Comparison of ENCODE assay signal across 24 cellular contexts in the genomic region with DNA sequence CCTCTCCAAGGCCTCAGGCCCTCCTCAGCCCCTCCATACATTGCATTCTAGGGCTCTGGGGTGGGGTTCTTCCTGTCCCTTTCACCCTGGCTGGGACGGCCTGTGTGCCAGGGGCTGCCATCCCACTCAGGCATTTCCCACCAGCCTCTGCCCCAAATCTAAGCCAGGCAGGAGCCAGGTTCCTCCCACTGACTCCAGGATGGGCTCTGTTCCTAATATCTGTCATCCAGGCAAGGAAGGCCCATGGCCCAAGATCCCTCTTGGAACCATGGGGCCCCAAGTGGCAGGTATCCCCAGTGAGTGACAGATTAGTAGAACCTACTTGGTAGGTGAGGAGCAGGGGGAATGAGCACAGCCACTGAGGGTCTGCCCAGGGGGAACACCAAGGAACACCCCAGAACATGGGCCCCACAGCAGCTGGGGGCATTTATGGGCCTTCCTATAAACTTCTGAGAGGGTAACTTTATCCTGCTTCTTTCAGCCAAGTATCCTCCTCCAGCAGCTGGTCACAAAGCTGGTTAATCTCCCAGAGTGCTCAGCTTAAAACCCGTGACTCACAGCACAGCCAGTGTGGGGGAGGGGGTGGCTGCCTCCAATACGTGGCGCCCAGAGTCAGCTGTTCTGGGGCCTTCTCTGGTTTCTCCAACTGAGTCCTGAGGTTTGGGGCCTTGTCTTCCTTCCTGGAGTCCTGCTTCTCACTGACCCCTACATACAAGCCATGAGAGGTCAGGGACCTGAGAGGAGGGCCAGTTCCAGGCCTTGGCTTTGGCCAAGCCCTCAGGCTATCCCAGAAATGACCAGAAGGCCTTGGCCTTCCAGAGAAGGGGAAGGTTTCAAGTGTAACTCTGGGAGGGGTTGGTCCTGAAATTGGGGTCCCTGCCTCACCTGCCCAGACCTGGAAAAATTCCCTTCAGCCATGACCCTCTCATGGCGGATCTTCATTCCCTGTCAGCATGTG. TPM values are rescaled to one million over a fixed set of nuclear protein-coding genes. Genes with fewer than 3 reads are reported as not detected.
A peak's percentile ranks its signal among the peaks of the same experiment; 100 is the strongest.
DNase-seq lines count a peak whose midpoint lies in the region; ATAC-seq, FAIRE-seq and TF ChIP-seq lines count a peak whose summit lies in the region.
"Had no signal": no experiment of that assay in that cellular context is flagged by ENCODE, and none has a peak within 500 bp of the region (broad histone marks: within the 10 kb centered on the region; RNA-seq: fewer than 3 reads in every experiment).

No MANE protein-coding gene starts in this region.

- TF ChIP-seq CTCF in NB4 (IDR thresholded peaks at IDR 0.05; ENCODE audit: low read depth, low read length) (no peak), bronchial epithelial cell (IDR thresholded peaks at IDR 0.05; ENCODE audit: insufficient read depth, low read length, severe bottlenecking) (no peak), nephron (IDR thresholded peaks at IDR 0.05; ENCODE audit: unreplicated experiment in 3 of 3) (no peak)
- TF ChIP-seq CTCF in CD4-positive, alpha-beta T cell (IDR thresholded peaks at IDR 0.05) = no peak

- peaks cover 23% of the 10 kb centered on the region for H3K27me3 ChIP-seq in bronchial epithelial cell (ENCODE audit: control insufficient read depth, insufficient read depth, low read length)
- H3K27me3 ChIP-seq in CD4-positive, alpha-beta T cell (ENCODE audit: control insufficient read depth, insufficient read depth, low read length) = peaks cover 38% of the 10 kb centered on the region
- H3K27me3 ChIP-seq: thyroid gland had no signal

- H3K27ac ChIP-seq in CD4-positive, alpha-beta T cell (ENCODE audit: low read depth, low read length) = no peak overlapping the region
- H3K27ac ChIP-seq: dorsolateral prefrontal cortex, KMS-11, Peyer's patch, thyroid gland had no signal

- H3K27me3 Mint-ChIP-seq in nephron (ENCODE audit: low read depth) = peaks cover 41% of the 10 kb centered on the region
- peaks cover 39% of the 10 kb centered on the region for H3K27me3 Mint-ChIP-seq in CD4-positive, alpha-beta T cell

- H3K36me3 ChIP-seq in bronchial epithelial cell (ENCODE audit: control insufficient read depth, insufficient read depth, low read length) = no peaks in the 10 kb centered on the region
- H3K36me3 ChIP-seq: HAP-1, Peyer's patch, thyroid gland had no signal

- no peak for TF ChIP-seq POLR2A in NB4 (IDR thresholded peaks at IDR 0.05; ENCODE audit: extremely low read depth, insufficient read length)

- no peak for ATAC-seq in CD4-positive, alpha-beta T cell (ENCODE audit: poor library complexity)
- no peak for ATAC-seq in Right ventricle myocardium superior (ENCODE audit: poor library complexity)
- ATAC-seq: activated CD8-positive, alpha-beta memory T cell treated with anti-CD3 and anti-CD28 coated beads, Interleukin-2, amount 10 ng/mL, durations not matched to agents 7 days and 5 days; natural killer cell; T-cell had no signal

- CTCF ChIA-PET in CD4-positive, alpha-beta T cell (lab: Charles Lee) = no interaction called here

- DNase-seq in COLO668 (lab: John Stamatoyannopoulos, UW; ENCODE audit: unreplicated experiment) (peak; percentile 15), NB4 (ENCODE audit: low read depth) (peak; percentile 22), bronchial epithelial cell (ENCODE audit: low read depth) (peak; percentile 16), DMS153 (lab: John Stamatoyannopoulos, UW) (no peak), Right ventricle myocardium superior (no peak), HuH-7.5 (ENCODE audit: low spot score) (no peak)
- DNase-seq in CD4-positive, alpha-beta T cell = no peak
- DNase-seq: activated CD8-positive, alpha-beta memory T cell treated with anti-CD3 and anti-CD28 coated beads, Interleukin-2, amount 10 ng/mL, durations not matched to agents 7 days and 5 days; activated gamma-delta T cell; aorta; dorsolateral prefrontal cortex; natural killer cell; NCI-H187 treated with DMSO at 0.1 percent for 48 hours; NCI-H526 treated with DMSO at 0.1 percent for 48 hours; Peyer's patch; right cardiac atrium; stimulated activated CD4-positive, alpha-beta T cell treated with anti-CD3 and anti-CD28 coated beads, Interleukin-4, amount 100 ng/mL, for 24 hours; T-cell; thyroid gland had no signal

- H3K4me1 Mint-ChIP-seq in nephron = peaks cover 65% of the 10 kb centered on the region
- H3K4me1 Mint-ChIP-seq in CD4-positive, alpha-beta T cell (ENCODE audit: low read depth) = no peaks in the 10 kb centered on the region
- H3K4me1 Mint-ChIP-seq: activated CD8-positive, alpha-beta memory T cell treated with anti-CD3 and anti-CD28 coated beads, Interleukin-2, amount 10 ng/mL, durations not matched to agents 7 days and 5 days had no signal

- no peak overlapping the region for H3K4me3 ChIP-seq in NB4 (ENCODE audit: low read depth, low read length)
- no peak overlapping the region for H3K4me3 ChIP-seq in bronchial epithelial cell (ENCODE audit: low read depth, low read length)
- H3K4me3 ChIP-seq: dorsolateral prefrontal cortex, HAP-1, Peyer's patch, thyroid gland had no signal

- H3K4me3 Mint-ChIP-seq in nephron = peak overlapping the region in 2 of 3 experiments; percentile 42 to 53
- H3K4me3 Mint-ChIP-seq in CD4-positive, alpha-beta T cell = no peak overlapping the region
- H3K4me3 Mint-ChIP-seq: activated CD8-positive, alpha-beta memory T cell treated with anti-CD3 and anti-CD28 coated beads, Interleukin-2, amount 10 ng/mL, durations not matched to agents 7 days and 5 days; natural killer cell; T-cell had no signal

- peak overlapping the region; percentile 70 to 86 (median 77) for H3K27ac Mint-ChIP-seq in nephron
- no peak overlapping the region for H3K27ac Mint-ChIP-seq in CD4-positive, alpha-beta T cell
- H3K27ac Mint-ChIP-seq: activated CD8-positive, alpha-beta memory T cell treated with anti-CD3 and anti-CD28 coated beads, Interleukin-2, amount 10 ng/mL, durations not matched to agents 7 days and 5 days; natural killer cell; T-cell had no signal

- POLR2A ChIA-PET in CD4-positive, alpha-beta T cell (lab: Charles Lee) = no interaction called here

- intact Hi-C loops in CD4-positive, alpha-beta T cell (cut with DNase I, micrococcal nuclease) = no loop called here
- intact Hi-C loops in Right ventricle myocardium superior (cut with DNase I) = no loop called here

- H3K9me3 Mint-ChIP-seq in nephron = peaks cover 7% of the 10 kb centered on the region
- H3K9me3 Mint-ChIP-seq in CD4-positive, alpha-beta T cell = no peaks in the 10 kb centered on the region
- H3K9me3 Mint-ChIP-seq: natural killer cell had no signal

- no peak for FAIRE-seq in bronchial epithelial cell (lab: Jason Lieb, UNC)

- H3K9me3 ChIP-seq in CD4-positive, alpha-beta T cell (ENCODE audit: control insufficient read depth, low read length) = no peaks in the 10 kb centered on the region
- H3K9me3 ChIP-seq: HAP-1, Peyer's patch, thyroid gland had no signal

- no peaks in the 10 kb centered on the region for H3K36me3 Mint-ChIP-seq in nephron (ENCODE audit: low read depth)
- H3K36me3 Mint-ChIP-seq in CD4-positive, alpha-beta T cell (ENCODE audit: low read depth) = no peaks in the 10 kb centered on the region
- H3K36me3 Mint-ChIP-seq: activated CD8-positive, alpha-beta memory T cell treated with anti-CD3 and anti-CD28 coated beads, Interleukin-2, amount 10 ng/mL, durations not matched to agents 7 days and 5 days; natural killer cell; T-cell had no signal

RNA-seq across cellular contexts. Expression of a gene that starts 19.9 kb away (rescaled TPM):
- total RNA-seq in bronchial epithelial cell = not detected in 2 replicates
- total RNA-seq in CD4-positive, alpha-beta T cell = not detected
- total RNA-seq in Right ventricle myocardium superior = not detected
- total RNA-seq: activated CD8-positive, alpha-beta memory T cell treated with anti-CD3 and anti-CD28 coated beads, Interleukin-2, amount 10 ng/mL, durations not matched to agents 7 days and 5 days; aorta; fibroblast of lung; liver; natural killer cell; Peyer's patch; right cardiac atrium; T-cell; thyroid gland had no signal

RNA-seq across cellular contexts. Expression of a gene that starts 35.1 kb away (rescaled TPM):
- total RNA-seq in bronchial epithelial cell (not detected in 2 replicates), Right ventricle myocardium superior (not detected)
- total RNA-seq in CD4-positive, alpha-beta T cell = not detected
- total RNA-seq: activated CD8-positive, alpha-beta memory T cell treated with anti-CD3 and anti-CD28 coated beads, Interleukin-2, amount 10 ng/mL, durations not matched to agents 7 days and 5 days; aorta; liver; natural killer cell; T-cell had no signal

Comparison
In these comparisons a context has a peak if more than half of its experiments do, and no peak if none do; other contexts are left out.
1. DNase-seq: peak in COLO668 (single experiment), NB4 (single experiment) and bronchial epithelial cell (single experiment); none in CD4-positive, alpha-beta T cell (0 of 10), DMS153 (single experiment), Right ventricle myocardium superior (single experiment) and HuH-7.5 (single experiment).